In genomic region chr3:100289339-100289738, GRCh38 we compare ENCODE assay signal across 2 cellular contexts.
TF ChIP-seq lines count a peak whose summit lies in the region.

No MANE protein-coding gene starts in this region.

TF ChIP-seq in IMR-90, 13 proteins besides CTCF, POLR2A, EP300 and RAD21 (continued from another document):
- TF ChIP-seq MXI1 (IDR thresholded peaks at IDR 0.05; ENCODE audit: borderline replicate concordance, low read depth, low read length) (no peak), NFE2L2 (IDR thresholded peaks at IDR 0.05; ENCODE audit: low read depth, low read length) (no peak), CHD1 (IDR thresholded peaks at IDR 0.05; ENCODE audit: low read depth, low read length) (no peak), BHLHE40 (IDR thresholded peaks at IDR 0.05; ENCODE audit: low read depth, low read length) (no peak), USF2 (IDR thresholded peaks at IDR 0.05; ENCODE audit: low read depth, low read length) (no peak), RCOR1 (IDR thresholded peaks at IDR 0.05; ENCODE audit: insufficient replicate concordance, low read length) (no peak)

TF ChIP-seq in WTC11, 78 proteins besides CTCF, POLR2A, EP300 and RAD21:
- TF ChIP-seq ZSCAN18 (CRISPR knock-in tag; IDR thresholded peaks at IDR 0.05): no peak
- no peak for TF ChIP-seq TCF7 (CRISPR knock-in tag; IDR thresholded peaks at IDR 0.05; ENCODE audit: low read depth)
- TF ChIP-seq ZNF671 (CRISPR knock-in tag; IDR thresholded peaks at IDR 0.05): no peak
- TF ChIP-seq MYBL2 (CRISPR knock-in tag; IDR thresholded peaks at IDR 0.05): no peak
- TF ChIP-seq AFF4 (CRISPR knock-in tag; IDR thresholded peaks at IDR 0.05; ENCODE audit: borderline replicate concordance): no peak
- TF ChIP-seq CREM (CRISPR knock-in tag; IDR thresholded peaks at IDR 0.05): no peak
- TF ChIP-seq ATF2 (CRISPR knock-in tag; IDR thresholded peaks at IDR 0.05; ENCODE audit: borderline replicate concordance, low read depth): no peak
- TF ChIP-seq PRRX2 (CRISPR knock-in tag; IDR thresholded peaks at IDR 0.05): no peak
- no peak for TF ChIP-seq ZNF121 (CRISPR knock-in tag; IDR thresholded peaks at IDR 0.05)
- TF ChIP-seq ATF6 (CRISPR knock-in tag; IDR thresholded peaks at IDR 0.05): no peak
- TF ChIP-seq SMAD4 (CRISPR knock-in tag; IDR thresholded peaks at IDR 0.05): no peak
- TF ChIP-seq AR (CRISPR knock-in tag; IDR thresholded peaks at IDR 0.05): no peak
- TF ChIP-seq NR2C2 (CRISPR knock-in tag; IDR thresholded peaks at IDR 0.05): no peak
- no peak for TF ChIP-seq USF1 (CRISPR knock-in tag; IDR thresholded peaks at IDR 0.05)
- no peak for TF ChIP-seq FOXJ3 (CRISPR knock-in tag; IDR thresholded peaks at IDR 0.05; ENCODE audit: borderline replicate concordance)
TF ChIP-seq in WTC11: peak in this region for 0.
